22 cellular contexts compared by ENCODE assay signal in the genomic region with DNA sequence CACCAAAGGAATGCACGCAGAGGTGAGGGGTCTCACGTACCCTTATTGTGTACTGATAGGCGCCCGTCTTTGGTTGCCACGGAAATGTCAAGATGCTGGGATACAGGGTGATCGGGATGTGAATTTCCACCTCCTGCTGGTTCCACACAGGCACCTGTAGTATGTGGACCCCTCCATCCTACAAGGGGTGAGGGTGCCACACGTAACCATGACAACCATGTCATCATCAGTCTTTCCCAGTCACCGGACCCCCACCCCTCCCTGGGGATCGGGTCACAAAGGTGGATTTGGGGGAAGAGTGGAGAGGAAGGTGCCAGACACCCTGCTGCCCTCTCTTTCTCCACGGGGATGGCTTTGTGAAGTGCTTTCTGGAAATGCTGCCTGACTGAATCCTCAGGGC. TPM values are rescaled to one million over a fixed set of nuclear protein-coding genes. Genes with fewer than 3 reads are reported as not detected.
A peak's percentile ranks its signal among the peaks of the same experiment; 100 is the strongest.
DNase-seq lines count a peak whose midpoint lies in the region; ATAC-seq, FAIRE-seq and TF ChIP-seq lines count a peak whose summit lies in the region.
"Had no signal": no experiment of that assay in that cellular context is flagged by ENCODE, and none has a peak within 500 bp of the region (broad histone marks: within the 10 kb centered on the region; RNA-seq: fewer than 3 reads in every experiment).

No MANE protein-coding gene starts in this region.

- no peak overlapping the region for H4K91ac ChIP-seq in neuronal stem cell (ENCODE audit: low read depth, low read length, poor library complexity)

- H3K27ac ChIP-seq in GM12878 (ENCODE audit: control insufficient read depth, insufficient read depth), result no peak overlapping the region
- no peak overlapping the region for H3K27ac ChIP-seq in neuronal stem cell (replicated peaks; ENCODE audit: low read length)
- no peak overlapping the region for H3K27ac ChIP-seq in stomach
- H3K27ac ChIP-seq: 22Rv1, A549, C4-2B had no signal

- H3K9me3 ChIP-seq in GM12878 (replicated peaks; ENCODE audit: control insufficient read depth, insufficient read depth, low read length) (no peaks in the 10 kb centered on the region), neuronal stem cell (replicated peaks in 1 of 2; ENCODE audit: control insufficient read depth in 2 of 2, insufficient read depth in 1 of 2, low read depth in 1 of 2, low read length in 2 of 2) (no peaks in the 10 kb centered on the region), stomach (no peaks in the 10 kb centered on the region)
- H3K9me3 ChIP-seq: A549; BLaER1 treated with 17β-estradiol and CSF1 and Interleukin-3, amounts not matched to agents 10 nM and 100 nM; Caco-2 had no signal

- H3K79me2 ChIP-seq in GM12878 (ENCODE audit: control insufficient read depth, insufficient read depth, low read length), result no peaks in the 10 kb centered on the region

- no peak overlapping the region for H3K4me3 Mint-ChIP-seq in activated naive CD4-positive, alpha-beta T cell treated with anti-CD3 and anti-CD28 coated beads, Interleukin-2, amount 10 ng/mL, durations not matched to agents 7 days and 5 days
- H3K4me3 Mint-ChIP-seq in activated naive CD4-positive, alpha-beta T cell treated with anti-CD3 and anti-CD28 coated beads for 36 hours, result no peak overlapping the region
- H3K4me3 Mint-ChIP-seq: B cell; CD4-positive, alpha-beta T cell; CD8-positive, alpha-beta T cell had no signal

- H3K4me3 ChIP-seq in GM12878 (no peak overlapping the region), neuronal stem cell (ENCODE audit: low read length in 2 of 2) (no peak overlapping the region), stomach (no peak overlapping the region), foreskin fibroblast (ENCODE audit: low read depth in 1 of 2, low read length in 2 of 2) (no peak overlapping the region)
- H3K4me3 ChIP-seq: A549; BLaER1 treated with 17β-estradiol and CSF1 and Interleukin-3, amounts not matched to agents 10 nM and 100 nM had no signal

- no peak overlapping the region for H2BK15ac ChIP-seq in neuronal stem cell (ENCODE audit: low read length)

- no peak for FAIRE-seq in GM12878 (lab: Jason Lieb, UNC)
- FAIRE-seq: A549, D721Med, G401.6, GM12892, GM18507 had no signal

- no peak overlapping the region for H3K4me2 ChIP-seq in GM12878 (ENCODE audit: control insufficient read depth, insufficient read depth)
- no peak overlapping the region for H3K4me2 ChIP-seq in neuronal stem cell (ENCODE audit: insufficient read depth, low read length, poor library complexity, severe bottlenecking)
- H3K4me2 ChIP-seq: A549; BLaER1 treated with 17β-estradiol and CSF1 and Interleukin-3, amounts not matched to agents 10 nM and 100 nM had no signal

- no peak overlapping the region for H2AFZ ChIP-seq in GM12878 (ENCODE audit: control insufficient read depth, low read depth, low read length)
- no peak overlapping the region for H2AFZ ChIP-seq in neuronal stem cell (ENCODE audit: low read length)

- no peak overlapping the region for H4K8ac ChIP-seq in neuronal stem cell (ENCODE audit: low read depth, low read length)

- H3K9ac ChIP-seq in GM12878 (ENCODE audit: control insufficient read depth, insufficient read depth, low read length) (no peak overlapping the region), neuronal stem cell (ENCODE audit: low read depth, low read length, poor library complexity) (no peak overlapping the region)

- SMC1A ChIA-PET in GM12878 (lab: Charles Lee; ENCODE audit: uncharacterized antibody, unreplicated experiment), result no interaction called here

- 97% methylated on average over 10 of the region's 10 CpGs for WGBS in GM12878 (ENCODE audit: insufficient coverage, insufficient replicate concordance, low lambda C conversion rate, missing lambda C conversion rate)
- no CpG with 5 or more reads among the region's 10 CpGs for WGBS in neuronal stem cell (ENCODE audit: extremely low coverage in 2 of 2, insufficient read length in 2 of 2, insufficient replicate concordance in 1 of 2), 2 donors
- 84 to 93% (median 88%) methylated on average over 10 of the region's 10 CpGs for WGBS in stomach, 5 donors

- no peak overlapping the region for H3K23ac ChIP-seq in neuronal stem cell (ENCODE audit: low read depth, low read length, poor library complexity)

- CTCF ChIA-PET in activated naive CD4-positive, alpha-beta T cell treated with anti-CD3 and anti-CD28 coated beads, Interleukin-2, amount 10 ng/mL, durations not matched to agents 7 days and 5 days (lab: Charles Lee), result no interaction called here
- CTCF ChIA-PET in activated naive CD4-positive, alpha-beta T cell treated with anti-CD3 and anti-CD28 coated beads for 36 hours (lab: Charles Lee), result no interaction called here
- CTCF ChIA-PET in GM12878 (lab: Yijun Ruan, JAX), result no interaction called here

- no peaks in the 10 kb centered on the region for H3K27me3 ChIP-seq in GM12878 (replicated peaks in 1 of 2; ENCODE audit: control insufficient read depth in 2 of 2, insufficient read depth in 2 of 2, low read length in 1 of 2)
- no peaks in the 10 kb centered on the region for H3K27me3 ChIP-seq in neuronal stem cell (ENCODE audit: control insufficient read depth in 3 of 3, insufficient read depth in 3 of 3, low read depth in 1 of 3, low read length in 3 of 3)
- H3K27me3 ChIP-seq in stomach, result no peaks in the 10 kb centered on the region
- H3K27me3 ChIP-seq: BLaER1 treated with 17β-estradiol and CSF1 and Interleukin-3, amounts not matched to agents 10 nM and 100 nM had no signal

- no peak for ATAC-seq in GM12878
- ATAC-seq: A549; CD8-positive, alpha-beta T cell had no signal

- no peaks in the 10 kb centered on the region for H3K4me1 Mint-ChIP-seq in activated naive CD4-positive, alpha-beta T cell treated with anti-CD3 and anti-CD28 coated beads, Interleukin-2, amount 10 ng/mL, durations not matched to agents 7 days and 5 days
- H3K4me1 Mint-ChIP-seq in activated naive CD4-positive, alpha-beta T cell treated with anti-CD3 and anti-CD28 coated beads for 36 hours (ENCODE audit: low read depth), result no peaks in the 10 kb centered on the region
- H3K4me1 Mint-ChIP-seq: B cell had no signal

- H3K36me3 Mint-ChIP-seq in activated naive CD4-positive, alpha-beta T cell treated with anti-CD3 and anti-CD28 coated beads, Interleukin-2, amount 10 ng/mL, durations not matched to agents 7 days and 5 days, result peaks cover 57% of the 10 kb centered on the region
- H3K36me3 Mint-ChIP-seq in activated naive CD4-positive, alpha-beta T cell treated with anti-CD3 and anti-CD28 coated beads for 36 hours (ENCODE audit: low read depth), result peaks cover 37% of the 10 kb centered on the region

- H3K9me3 Mint-ChIP-seq in activated naive CD4-positive, alpha-beta T cell treated with anti-CD3 and anti-CD28 coated beads, Interleukin-2, amount 10 ng/mL, durations not matched to agents 7 days and 5 days, result no peaks in the 10 kb centered on the region
- H3K9me3 Mint-ChIP-seq in activated naive CD4-positive, alpha-beta T cell treated with anti-CD3 and anti-CD28 coated beads for 36 hours, result no peaks in the 10 kb centered on the region
- H3K9me3 Mint-ChIP-seq: CD4-positive, alpha-beta T cell; CD8-positive, alpha-beta T cell had no signal

- H3K36me3 ChIP-seq in GM12878 (ENCODE audit: control insufficient read depth in 2 of 2, insufficient read depth in 2 of 2, low read length in 1 of 2), result peaks cover 40 to 68% of the 10 kb centered on the region in 2 experiments; a peak in 3 of 4 replicates
- H3K36me3 ChIP-seq in neuronal stem cell (replicated peaks in 1 of 2; ENCODE audit: control insufficient read depth in 2 of 2, insufficient read depth in 2 of 2, low read length in 2 of 2), result peaks cover 60 to 96% of the 10 kb centered on the region in 2 donors
- peaks cover 12 to 93% (median 78%) of the 10 kb centered on the region in 4 donors for H3K36me3 ChIP-seq in stomach

- peak overlapping the region; percentile 78 for H3K27ac Mint-ChIP-seq in activated naive CD4-positive, alpha-beta T cell treated with anti-CD3 and anti-CD28 coated beads, Interleukin-2, amount 10 ng/mL, durations not matched to agents 7 days and 5 days
- H3K27ac Mint-ChIP-seq in activated naive CD4-positive, alpha-beta T cell treated with anti-CD3 and anti-CD28 coated beads for 36 hours, result no peak overlapping the region
- H3K27ac Mint-ChIP-seq: B cell; CD4-positive, alpha-beta T cell; CD8-positive, alpha-beta T cell had no signal

- TF ChIP-seq CTCF in GM12878 (IDR thresholded peaks at IDR 0.05 in 2 of 3, conservative IDR thresholded peaks at IDR 0.05 in 1 of 3; ENCODE audit: control insufficient read depth in 2 of 3, extremely low read depth in 1 of 3, insufficient read depth in 1 of 3, low read depth in 3 of 3, low read length in 3 of 3) (no peak), stomach (IDR thresholded peaks at IDR 0.05) (no peak), foreskin fibroblast (IDR thresholded peaks at IDR 0.05; ENCODE audit: low read depth, low read length) (no peak)

- H3K4me1 ChIP-seq in GM12878 (ENCODE audit: control insufficient read depth, insufficient read depth, low read length) (no peaks in the 10 kb centered on the region), neuronal stem cell (ENCODE audit: control insufficient read depth in 2 of 2, insufficient read depth in 1 of 2, low read depth in 1 of 2, low read length in 2 of 2) (peaks cover 0 to 4% of the 10 kb centered on the region in 2 donors), stomach (peaks cover 0 to 9% (median 3%) of the 10 kb centered on the region in 4 donors)
- H3K4me1 ChIP-seq: A549, Caco-2 had no signal

- no peak for DNase-seq in activated naive CD4-positive, alpha-beta T cell treated with anti-CD3 and anti-CD28 coated beads, Interleukin-2, amount 10 ng/mL, durations not matched to agents 7 days and 5 days
- DNase-seq in activated naive CD4-positive, alpha-beta T cell treated with anti-CD3 and anti-CD28 coated beads for 36 hours, result no peak
- DNase-seq in GM12878 (ENCODE audit: low read depth, low spot score), result no peak
- DNase-seq in neuronal stem cell (ENCODE audit: low spot score), result no peak
- no peak for DNase-seq in stomach
- no peak for DNase-seq in foreskin fibroblast
- DNase-seq: AML-193; Caco-2; Calu3; CD4-positive, alpha-beta T cell; CD8-positive, alpha-beta T cell; DMS79 treated with DMSO at 0.1 percent for 48 hours; GF-D8 had no signal

- no peak overlapping the region for H3K4ac ChIP-seq in neuronal stem cell (ENCODE audit: low read length)

- no peak overlapping the region for H2AK5ac ChIP-seq in neuronal stem cell (ENCODE audit: low read depth, low read length)

- no peak for TF ChIP-seq POLR2A in GM12878 (IDR thresholded peaks at IDR 0.05; ENCODE audit: low read depth, low read length)
- TF ChIP-seq POLR2A in stomach (IDR thresholded peaks at IDR 0.05), result no peak

- H3K18ac ChIP-seq in neuronal stem cell (ENCODE audit: low read length), result no peak overlapping the region

- H3K27me3 Mint-ChIP-seq in activated naive CD4-positive, alpha-beta T cell treated with anti-CD3 and anti-CD28 coated beads, Interleukin-2, amount 10 ng/mL, durations not matched to agents 7 days and 5 days, result no peaks in the 10 kb centered on the region
- H3K27me3 Mint-ChIP-seq in activated naive CD4-positive, alpha-beta T cell treated with anti-CD3 and anti-CD28 coated beads for 36 hours (ENCODE audit: low read depth), result no peaks in the 10 kb centered on the region
- H3K27me3 Mint-ChIP-seq: B cell; CD4-positive, alpha-beta T cell had no signal

- H2BK5ac ChIP-seq in neuronal stem cell (ENCODE audit: low read length), result peak overlapping the region; percentile 60

- in situ Hi-C loops in GM12878 (cut with MboI), result no loop called here

- no peak overlapping the region for H3K14ac ChIP-seq in neuronal stem cell (ENCODE audit: low read length)

- no peak for TF ChIP-seq RAD21 in GM12878 (IDR thresholded peaks at IDR 0.05; ENCODE audit: insufficient read depth, low read depth, low read length)

- peaks cover 1% of the 10 kb centered on the region for H3K79me1 ChIP-seq in neuronal stem cell (ENCODE audit: low read depth, low read length)

- POLR2A ChIA-PET in GM12878 (lab: Charles Lee), result no interaction called here

- RAD21 ChIA-PET in GM12878 (lab: Charles Lee; ENCODE audit: unreplicated experiment), result no interaction called here

- H2BK120ac ChIP-seq in neuronal stem cell (ENCODE audit: low read depth, low read length), result no peak overlapping the region

- H4K20me1 ChIP-seq in GM12878 (ENCODE audit: control insufficient read depth, insufficient read depth), result no peaks in the 10 kb centered on the region; the same call in 1 of the 2 replicates

- no peak overlapping the region for H2BK12ac ChIP-seq in neuronal stem cell (ENCODE audit: low read length)

- intact Hi-C loops in activated naive CD4-positive, alpha-beta T cell treated with anti-CD3 and anti-CD28 coated beads for 36 hours (cut with micrococcal nuclease), result no loop called here
- intact Hi-C loops in GM12878 (cut with micrococcal nuclease; ENCODE audit: unreplicated experiment), result no loop called here
- intact Hi-C loops in stomach (cut with DNase I; ENCODE audit: low total_unique reads), result no loop called here

- no TSS peak for BruUV-seq in GM12878 (replicated peaks; lab: Mats Ljungman, UMichigan)

- TF ChIP-seq EP300 in GM12878 (IDR thresholded peaks at IDR 0.05; ENCODE audit: borderline replicate concordance in 1 of 2, control insufficient read depth in 1 of 2, low read depth in 2 of 2, low read length in 2 of 2) (no peak), stomach (IDR thresholded peaks at IDR 0.05) (no peak)

RNA-seq across cellular contexts. Expression of a gene that starts 44.7 kb away (rescaled TPM):
- total RNA-seq in activated naive CD4-positive, alpha-beta T cell treated with anti-CD3 and anti-CD28 coated beads for 36 hours, result 100 to 1,000 TPM; 148 TPM
- total RNA-seq in GM12878 (2013; cell fraction: nucleolus; rRNA removed), result 414 and 491 TPM in 2 replicates
- total RNA-seq in GM12878 (2014; rRNA removed) (74.0 and 91.2 TPM in 2 replicates), GM12878 (2014; rRNA removed; fragmentation: Illumina TruSeq; extraction: Trizol) (32.8 and 34.4 TPM in 2 replicates), GM12878 (2021) (144 and 150 TPM in 2 replicates), stomach (10 to 100 TPM in 4 of 5 donors, 1 to 10 TPM in 1; 6.2 to 21.1 (median 16.9) TPM)
- 43.3 TPM for polyA plus RNA-seq in GM12878 (2011; ENCODE audit: low read depth)
- polyA plus RNA-seq in GM12878 (2011; rRNA removed) (26.4 and 75.9 TPM in 2 replicates), GM12878 (2014; fragmentation: Illumina TruSeq; extraction: Trizol) (42.3 and 76.1 TPM in 2 replicates), GM12878 (2014; fragmentation: Nextera tagmentation; extraction: Ambion mirVana) (1 to 10 TPM; 2.9 to 3.1 TPM), GM12878 (2014; rRNA removed) (73.4 and 91.4 TPM in 2 replicates), GM12878 (2016; fragmentation: Nextera tagmentation; extraction: Ambion mirVana) (10 to 100 TPM; 78.7 to 83.8 TPM), stomach (1 to 10 TPM in 2 of 3 donors, under 1 TPM in 1; 0.92 to 4.8 (median 3.1) TPM)
- 65.0 and 68.5 TPM in 2 replicates for polyA plus RNA-seq in GM12878 (2011; cell fraction: cytosol; rRNA removed)
- polyA plus RNA-seq in GM12878 (2011; cell fraction: nucleus; rRNA removed), result 358 and 372 TPM in 2 replicates
- polyA plus RNA-seq in GM12878 (2012), result 71.2 and 88.3 TPM in 2 replicates
- 133 and 156 TPM in 2 replicates for polyA minus RNA-seq in GM12878 (2011; rRNA and poly(A)+ RNA removed)
- 58.0 and 62.4 TPM in 2 replicates for polyA minus RNA-seq in GM12878 (2011; cell fraction: cytosol; rRNA and poly(A)+ RNA removed)
- polyA minus RNA-seq in GM12878 (2011; cell fraction: nucleus; rRNA and poly(A)+ RNA removed), result 140 and 216 TPM in 2 replicates
- 35.4 TPM for polyA plus RNA-seq in neuronal stem cell (2013, experiment 1 of 2)
- polyA plus RNA-seq in neuronal stem cell (2013, experiment 2 of 2), result 35.8 TPM
